ENCODE assay signal across 8 cellular contexts in genomic region chr4:38529189-38530115, GRCh38.
DNase-seq lines count a peak whose midpoint lies in the region; ATAC-seq and TF ChIP-seq lines count a peak whose summit lies in the region.

No MANE protein-coding gene starts in this region.

- no peak for TF ChIP-seq EP300 in gastroesophageal sphincter (IDR thresholded peaks at IDR 0.05)

- 77 to 87% methylated on average over 11 to 12 of the region's 15 CpGs for WGBS in gastroesophageal sphincter (ENCODE audit: low coverage in 1 of 2), 2 donors

- DNase-seq in DMS53 (lab: John Stamatoyannopoulos, UW), result peak; percentile 99
- peak; percentile 29 for DNase-seq in NAMALWA (ENCODE audit: low spot score)
- DNase-seq in activated CD4-positive, alpha-beta T cell treated with anti-CD3 and anti-CD28 coated beads, Interleukin-2, amount 50 U/mL, for 4 hours, result peak; percentile 35 to 44
- no peak for DNase-seq in epidermal melanocyte (ENCODE audit: insufficient read length, low spot score)
- no peak for DNase-seq in vagina (ENCODE audit: extremely low spot score in 2 of 2)

- H3K9me3 ChIP-seq in gastroesophageal sphincter (no peaks in the 10 kb centered on the region), vagina (no peaks in the 10 kb centered on the region)

- TF ChIP-seq POLR2A in gastroesophageal sphincter (IDR thresholded peaks at IDR 0.05), result no peak
- no peak for TF ChIP-seq POLR2A in vagina (IDR thresholded peaks at IDR 0.05)

- TF ChIP-seq CTCF in gastroesophageal sphincter (IDR thresholded peaks at IDR 0.05) (no peak), vagina (IDR thresholded peaks at IDR 0.05) (no peak)

- H3K36me3 ChIP-seq in gastroesophageal sphincter, result no peaks in the 10 kb centered on the region
- no peaks in the 10 kb centered on the region for H3K36me3 ChIP-seq in vagina

- H3K27me3 ChIP-seq in gastroesophageal sphincter (no peaks in the 10 kb centered on the region), vagina (no peaks in the 10 kb centered on the region)

- no peak overlapping the region for H3K4me3 ChIP-seq in gastroesophageal sphincter
- H3K4me3 ChIP-seq in skin epidermis, result no peak overlapping the region
- H3K4me3 ChIP-seq in vagina, result no peak overlapping the region

- H3K4me1 ChIP-seq in gastroesophageal sphincter, result peaks cover 0 to 19% (median 0%) of the 10 kb centered on the region in 3 donors
- peaks cover 5% of the 10 kb centered on the region for H3K4me1 ChIP-seq in vagina

- ATAC-seq in GM21367 (IDR thresholded peaks at IDR 0.05; ENCODE audit: unreplicated experiment) (peak; percentile 75), gastroesophageal sphincter (peak; percentile 34)

- intact Hi-C loops in vagina (cut with DNase I), result no loop called here

- H3K27ac ChIP-seq in gastroesophageal sphincter (peak overlapping the region in 1 of 4 donors; percentile 3), skin epidermis (peak overlapping the region in 18 of 21 experiments; percentile 2 to 82 (median 62)), vagina (no peak overlapping the region)

Comparison
In these comparisons a context has a peak if more than half of its experiments do, and no peak if none do; other contexts are left out.
1. DNase-seq: peak in DMS53 (single experiment), NAMALWA (single experiment) and activated CD4-positive, alpha-beta T cell treated with anti-CD3 and anti-CD28 coated beads, Interleukin-2, amount 50 U/mL, for 4 hours (2 of 2); none in epidermal melanocyte (single experiment) and vagina (0 of 2).